20 cellular contexts compared by ENCODE assay signal in the genomic region with DNA sequence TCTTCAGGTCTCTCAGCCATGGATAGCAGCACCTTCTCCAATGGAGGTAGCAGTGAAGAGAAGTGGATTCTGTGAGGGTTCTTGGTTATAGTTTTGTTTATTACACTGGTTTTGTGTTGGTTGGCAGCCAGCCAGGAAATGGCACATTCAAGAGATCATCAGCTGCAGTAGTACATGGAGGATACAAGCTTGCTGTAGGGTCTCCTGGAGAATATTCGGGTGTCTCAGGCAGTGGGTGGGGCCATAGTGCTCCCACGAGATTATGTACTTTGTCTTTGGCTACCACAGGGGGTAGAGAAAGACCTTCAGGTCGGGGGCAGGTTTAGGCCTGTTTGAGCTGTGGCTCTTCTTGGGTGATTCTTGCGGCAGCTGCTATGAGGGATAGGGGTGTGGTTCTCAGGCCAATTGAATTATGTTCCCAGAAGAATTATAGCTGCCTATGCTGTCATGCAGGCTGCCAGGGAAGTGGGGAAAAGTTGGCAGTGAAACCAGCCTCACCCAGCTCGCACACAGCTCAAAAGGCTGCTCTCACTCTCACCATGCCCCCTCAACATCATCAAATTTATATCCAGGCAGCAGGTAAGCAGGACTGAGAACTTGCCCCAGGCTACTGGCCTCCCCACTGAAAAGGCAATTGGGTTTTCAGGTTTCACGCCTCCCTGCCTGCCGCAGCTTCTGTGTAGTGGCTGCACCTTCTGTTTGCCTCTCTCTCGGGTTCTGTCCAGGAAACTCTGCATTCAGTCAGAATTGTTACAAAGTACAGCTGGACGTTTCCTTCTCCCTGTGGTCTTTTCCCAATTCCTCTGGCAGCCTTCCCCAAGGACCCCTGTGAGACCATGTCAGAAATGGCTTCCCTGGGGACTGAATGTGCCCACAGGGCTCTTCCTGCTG.
DNase-seq lines count a peak whose midpoint lies in the region; TF ChIP-seq lines count a peak whose summit lies in the region.
"Had no signal": no experiment of that assay in that cellular context is flagged by ENCODE, and none has a peak within 500 bp of the region (broad histone marks: within the 10 kb centered on the region; RNA-seq: fewer than 3 reads in every experiment).

No MANE protein-coding gene starts in this region.

- H3K27ac Mint-ChIP-seq in glutamatergic neuron (ENCODE audit: unreplicated experiment) = peak overlapping the region; percentile 15
- H3K27ac Mint-ChIP-seq in activated naive CD4-positive, alpha-beta T cell treated with anti-CD3 and anti-CD28 coated beads for 36 hours = no peak overlapping the region
- H3K27ac Mint-ChIP-seq: activated CD4-positive, alpha-beta T cell treated with anti-CD3 and anti-CD28 coated beads, Interleukin-2, amount 10 ng/mL, durations not matched to agents 24 days and 14 days; CD8-positive, alpha-beta T cell had no signal

- peaks cover 2% of the 10 kb centered on the region for H3K27me3 Mint-ChIP-seq in glutamatergic neuron (ENCODE audit: unreplicated experiment)
- no peaks in the 10 kb centered on the region for H3K27me3 Mint-ChIP-seq in activated naive CD4-positive, alpha-beta T cell treated with anti-CD3 and anti-CD28 coated beads for 36 hours (ENCODE audit: low read depth)
- H3K27me3 Mint-ChIP-seq: activated CD4-positive, alpha-beta T cell treated with anti-CD3 and anti-CD28 coated beads, Interleukin-2, amount 10 ng/mL, durations not matched to agents 24 days and 14 days had no signal

- peaks cover 6% of the 10 kb centered on the region for H3K9me3 Mint-ChIP-seq in glutamatergic neuron (ENCODE audit: unreplicated experiment)
- H3K9me3 Mint-ChIP-seq in activated naive CD4-positive, alpha-beta T cell treated with anti-CD3 and anti-CD28 coated beads for 36 hours = peaks cover 12% of the 10 kb centered on the region

- peak; percentile 0 for DNase-seq in Daoy (ENCODE audit: low read depth)
- DNase-seq in NCI-H69 (lab: John Stamatoyannopoulos, UW) = peak; percentile 98
- no peak for DNase-seq in glutamatergic neuron
- no peak for DNase-seq in posterior vena cava (ENCODE audit: low spot score)
- DNase-seq in MG63 = no peak
- no peak for DNase-seq in activated naive CD4-positive, alpha-beta T cell treated with anti-CD3 and anti-CD28 coated beads for 36 hours
- no peak for DNase-seq in NCI-H524 (lab: John Stamatoyannopoulos, UW)
- DNase-seq: activated CD4-positive, alpha-beta T cell treated with anti-CD3 and anti-CD28 coated beads, Interleukin-2, amount 10 ng/mL, durations not matched to agents 24 days and 14 days; activated CD8-positive, alpha-beta memory T cell treated with anti-CD3 and anti-CD28 coated beads, Interleukin-2, amount 50 U/mL, for 4 hours; activated effector memory CD4-positive, alpha-beta T cell treated with anti-CD3 and anti-CD28 coated beads, Interleukin-2, amount 50 U/mL, for 16 hours; CD8-positive, alpha-beta T cell; dorsolateral prefrontal cortex; EL; left ventricle myocardium inferior; NCI-H2171 treated with DMSO at 0.1 percent for 48 hours; stimulated activated CD4-positive, alpha-beta T cell treated with anti-CD3 and anti-CD28 coated beads, Interleukin-12 subunit alpha, Interleukin-12 subunit beta, amount 100 ng/mL, for 4 hours; substantia nigra had no signal

- H3K27me3 ChIP-seq in BLaER1 (no peaks in the 10 kb centered on the region), MG63 (no peaks in the 10 kb centered on the region)
- H3K27me3 ChIP-seq: cardiac muscle cell, esophagus muscularis mucosa had no signal

- H3K9me3 ChIP-seq in BLaER1 (0 out of 2 replicates have a peak, but pooled peaks cover 5% of the 10 kb centered on the region), MG63 (no peaks in the 10 kb centered on the region)

- H3K4me1 Mint-ChIP-seq in glutamatergic neuron (ENCODE audit: low read depth, unreplicated experiment) = peaks cover 28% of the 10 kb centered on the region
- no peaks in the 10 kb centered on the region for H3K4me1 Mint-ChIP-seq in activated naive CD4-positive, alpha-beta T cell treated with anti-CD3 and anti-CD28 coated beads for 36 hours (ENCODE audit: low read depth)
- H3K4me1 Mint-ChIP-seq: activated CD4-positive, alpha-beta T cell treated with anti-CD3 and anti-CD28 coated beads, Interleukin-2, amount 10 ng/mL, durations not matched to agents 24 days and 14 days had no signal

- peaks cover 20% of the 10 kb centered on the region for H3K4me1 ChIP-seq in BLaER1
- H3K4me1 ChIP-seq: esophagus muscularis mucosa, left ventricle myocardium inferior had no signal

- H4K20me1 ChIP-seq in BLaER1 = no peaks in the 10 kb centered on the region

- peak overlapping the region; percentile 17 for H3K4me3 Mint-ChIP-seq in glutamatergic neuron (ENCODE audit: unreplicated experiment)
- no peak overlapping the region for H3K4me3 Mint-ChIP-seq in activated naive CD4-positive, alpha-beta T cell treated with anti-CD3 and anti-CD28 coated beads for 36 hours
- H3K4me3 Mint-ChIP-seq: activated CD4-positive, alpha-beta T cell treated with anti-CD3 and anti-CD28 coated beads, Interleukin-2, amount 10 ng/mL, durations not matched to agents 24 days and 14 days; CD8-positive, alpha-beta T cell had no signal

- CTCF ChIA-PET in activated naive CD4-positive, alpha-beta T cell treated with anti-CD3 and anti-CD28 coated beads for 36 hours (lab: Charles Lee) = interaction anchor here (0.6 kb wide), 1 partner anchor 519 kb away, joined by 3 read pairs; no protein-coding TSS in a partner anchor

- peak overlapping the region; percentile 67 for H3K4me2 ChIP-seq in BLaER1

- H3K36me3 ChIP-seq in BLaER1 (no peaks in the 10 kb centered on the region), MG63 (no peaks in the 10 kb centered on the region)
- H3K36me3 ChIP-seq: cardiac muscle cell, esophagus muscularis mucosa, left ventricle myocardium inferior had no signal

- H3K36me3 Mint-ChIP-seq in glutamatergic neuron (ENCODE audit: unreplicated experiment) = no peaks in the 10 kb centered on the region
- no peaks in the 10 kb centered on the region for H3K36me3 Mint-ChIP-seq in activated naive CD4-positive, alpha-beta T cell treated with anti-CD3 and anti-CD28 coated beads for 36 hours (ENCODE audit: low read depth)
- H3K36me3 Mint-ChIP-seq: CD8-positive, alpha-beta T cell had no signal

- H3K9ac ChIP-seq in BLaER1 = peak overlapping the region; percentile 29; the same call in 1 of the 2 replicates

- peak overlapping the region; percentile 56; the same call in 1 of the 2 replicates for H3K27ac ChIP-seq in BLaER1
- H3K27ac ChIP-seq: cardiac muscle cell, dorsolateral prefrontal cortex, esophagus muscularis mucosa, left ventricle myocardium inferior had no signal

- no peak overlapping the region for H3K4me3 ChIP-seq in BLaER1
- H3K4me3 ChIP-seq in MG63 = no peak overlapping the region
- H3K4me3 ChIP-seq: cardiac muscle cell, dorsolateral prefrontal cortex, esophagus muscularis mucosa, left ventricle myocardium inferior had no signal

- intact Hi-C loops in posterior vena cava (cut with DNase I) = no loop called here
- intact Hi-C loops in activated naive CD4-positive, alpha-beta T cell treated with anti-CD3 and anti-CD28 coated beads for 36 hours (cut with micrococcal nuclease) = no loop called here

- TF ChIP-seq CTCF in glutamatergic neuron (IDR thresholded peaks at IDR 0.05; ENCODE audit: partially characterized antibody, unreplicated experiment) = no peak

Comparison
In these comparisons a context has a peak if more than half of its experiments do, and no peak if none do; other contexts are left out.
1. DNase-seq: peak in Daoy (single experiment) and NCI-H69 (single experiment); none in glutamatergic neuron (single experiment), posterior vena cava (single experiment), MG63 (single experiment), activated naive CD4-positive, alpha-beta T cell treated with anti-CD3 and anti-CD28 coated beads for 36 hours (single experiment) and NCI-H524 (0 of 2).